Comparison of ENCODE assay signal across 1 cellular context in the genomic region with DNA sequence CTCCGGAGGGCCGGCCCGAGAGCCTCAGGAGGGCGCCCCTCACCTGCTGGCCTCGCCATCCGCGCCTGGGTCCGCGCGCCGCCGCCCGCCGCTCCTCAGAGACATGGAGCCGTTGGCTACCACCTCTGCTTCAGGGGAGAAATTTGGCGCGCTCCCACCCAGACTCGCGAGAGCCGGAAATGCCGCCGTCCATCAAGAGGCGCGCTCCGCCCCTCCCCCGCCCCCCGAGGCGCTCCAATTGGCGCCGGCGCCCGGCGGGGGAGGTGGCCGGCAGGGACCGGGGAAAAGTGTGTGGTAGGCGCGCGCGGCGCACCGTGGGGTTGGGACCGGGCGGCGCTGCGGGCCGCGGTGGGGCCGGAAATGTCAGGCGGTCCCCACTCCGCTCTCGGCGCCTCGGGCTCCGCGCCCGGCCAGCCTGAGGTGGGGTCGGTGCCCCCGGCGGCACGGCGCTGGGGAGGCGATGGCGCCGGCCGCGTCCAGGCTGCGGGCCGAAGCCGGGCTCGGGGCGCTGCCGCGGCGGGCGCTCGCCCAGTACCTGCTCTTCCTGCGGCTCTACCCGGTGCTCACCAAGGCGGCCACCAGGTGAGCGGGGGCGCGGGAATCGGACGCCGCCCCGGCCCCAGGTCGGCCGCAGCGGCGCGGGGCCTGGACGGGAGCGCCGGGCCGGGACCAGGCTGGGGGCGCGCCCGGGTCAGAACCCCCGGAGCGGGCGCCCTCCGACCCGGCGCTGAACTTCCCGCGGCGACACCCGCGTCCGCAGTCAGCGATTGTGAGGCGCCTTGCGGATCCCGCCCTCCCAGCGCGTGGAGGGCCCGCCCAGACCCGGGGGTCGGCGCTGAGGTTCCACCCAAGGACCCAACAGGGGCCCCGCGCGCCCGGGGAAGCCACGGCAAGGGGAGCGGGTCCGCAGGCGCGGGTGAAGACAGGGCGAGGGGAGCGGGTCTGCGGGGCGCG.
TF ChIP-seq lines count a peak whose summit lies in the region.

A gene with protein sequence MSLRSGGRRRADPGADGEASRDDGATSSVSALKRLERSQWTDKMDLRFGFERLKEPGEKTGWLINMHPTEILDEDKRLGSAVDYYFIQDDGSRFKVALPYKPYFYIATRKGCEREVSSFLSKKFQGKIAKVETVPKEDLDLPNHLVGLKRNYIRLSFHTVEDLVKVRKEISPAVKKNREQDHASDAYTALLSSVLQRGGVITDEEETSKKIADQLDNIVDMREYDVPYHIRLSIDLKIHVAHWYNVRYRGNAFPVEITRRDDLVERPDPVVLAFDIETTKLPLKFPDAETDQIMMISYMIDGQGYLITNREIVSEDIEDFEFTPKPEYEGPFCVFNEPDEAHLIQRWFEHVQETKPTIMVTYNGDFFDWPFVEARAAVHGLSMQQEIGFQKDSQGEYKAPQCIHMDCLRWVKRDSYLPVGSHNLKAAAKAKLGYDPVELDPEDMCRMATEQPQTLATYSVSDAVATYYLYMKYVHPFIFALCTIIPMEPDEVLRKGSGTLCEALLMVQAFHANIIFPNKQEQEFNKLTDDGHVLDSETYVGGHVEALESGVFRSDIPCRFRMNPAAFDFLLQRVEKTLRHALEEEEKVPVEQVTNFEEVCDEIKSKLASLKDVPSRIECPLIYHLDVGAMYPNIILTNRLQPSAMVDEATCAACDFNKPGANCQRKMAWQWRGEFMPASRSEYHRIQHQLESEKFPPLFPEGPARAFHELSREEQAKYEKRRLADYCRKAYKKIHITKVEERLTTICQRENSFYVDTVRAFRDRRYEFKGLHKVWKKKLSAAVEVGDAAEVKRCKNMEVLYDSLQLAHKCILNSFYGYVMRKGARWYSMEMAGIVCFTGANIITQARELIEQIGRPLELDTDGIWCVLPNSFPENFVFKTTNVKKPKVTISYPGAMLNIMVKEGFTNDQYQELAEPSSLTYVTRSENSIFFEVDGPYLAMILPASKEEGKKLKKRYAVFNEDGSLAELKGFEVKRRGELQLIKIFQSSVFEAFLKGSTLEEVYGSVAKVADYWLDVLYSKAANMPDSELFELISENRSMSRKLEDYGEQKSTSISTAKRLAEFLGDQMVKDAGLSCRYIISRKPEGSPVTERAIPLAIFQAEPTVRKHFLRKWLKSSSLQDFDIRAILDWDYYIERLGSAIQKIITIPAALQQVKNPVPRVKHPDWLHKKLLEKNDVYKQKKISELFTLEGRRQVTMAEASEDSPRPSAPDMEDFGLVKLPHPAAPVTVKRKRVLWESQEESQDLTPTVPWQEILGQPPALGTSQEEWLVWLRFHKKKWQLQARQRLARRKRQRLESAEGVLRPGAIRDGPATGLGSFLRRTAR (N-terminal part only) (minus strand): TSS at position 132 of the 954 bp plus-strand sequence. CDS start 27 bp downstream, at position 105.
A gene (plus strand): TSS at position 377 of the 954 bp plus-strand sequence. CDS start 84 bp downstream, at position 461.

TF ChIP-seq in K562, 482 proteins besides CTCF, POLR2A, EP300 and RAD21 (continued from another document):
- TF ChIP-seq ETV5 (CRISPR knock-in tag; IDR thresholded peaks at IDR 0.05; ENCODE audit: low read depth) (peak; percentile 53; the same call in 1 of the 2 replicates), SMARCA5 (IDR thresholded peaks at IDR 0.05) (no peak), FOS (IDR thresholded peaks at IDR 0.05; ENCODE audit: extremely low read depth, insufficient read length) (no peak), SLC30A9 (CRISPR knock-in tag; IDR thresholded peaks at IDR 0.05) (no peak), HDAC3 (IDR thresholded peaks at IDR 0.05; ENCODE audit: borderline replicate concordance, partially characterized antibody) (no peak), CBX3 (IDR thresholded peaks at IDR 0.05; ENCODE audit: borderline replicate concordance in 1 of 2, low read length in 2 of 2) (peak in 1 of 2 experiments; percentile 48; a peak in 1 of 3 replicates), BHLHE40 (IDR thresholded peaks at IDR 0.05; ENCODE audit: low read length) (peak; percentile 14; the same call in 1 of the 2 replicates)
- TF ChIP-seq, protein P1, sequence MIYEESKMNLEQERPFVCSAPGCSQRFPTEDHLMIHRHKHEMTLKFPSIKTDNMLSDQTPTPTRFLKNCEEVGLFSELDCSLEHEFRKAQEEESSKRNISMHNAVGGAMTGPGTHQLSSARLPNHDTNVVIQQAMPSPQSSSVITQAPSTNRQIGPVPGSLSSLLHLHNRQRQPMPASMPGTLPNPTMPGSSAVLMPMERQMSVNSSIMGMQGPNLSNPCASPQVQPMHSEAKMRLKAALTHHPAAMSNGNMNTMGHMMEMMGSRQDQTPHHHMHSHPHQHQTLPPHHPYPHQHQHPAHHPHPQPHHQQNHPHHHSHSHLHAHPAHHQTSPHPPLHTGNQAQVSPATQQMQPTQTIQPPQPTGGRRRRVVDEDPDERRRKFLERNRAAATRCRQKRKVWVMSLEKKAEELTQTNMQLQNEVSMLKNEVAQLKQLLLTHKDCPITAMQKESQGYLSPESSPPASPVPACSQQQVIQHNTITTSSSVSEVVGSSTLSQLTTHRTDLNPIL (CRISPR knock-in tag; IDR thresholded peaks at IDR 0.05), result no peak
- TF ChIP-seq, protein P2, sequence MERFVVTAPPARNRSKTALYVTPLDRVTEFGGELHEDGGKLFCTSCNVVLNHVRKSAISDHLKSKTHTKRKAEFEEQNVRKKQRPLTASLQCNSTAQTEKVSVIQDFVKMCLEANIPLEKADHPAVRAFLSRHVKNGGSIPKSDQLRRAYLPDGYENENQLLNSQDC (CRISPR knock-in tag; IDR thresholded peaks at IDR 0.05), result no peak
- TF ChIP-seq, protein P3, sequence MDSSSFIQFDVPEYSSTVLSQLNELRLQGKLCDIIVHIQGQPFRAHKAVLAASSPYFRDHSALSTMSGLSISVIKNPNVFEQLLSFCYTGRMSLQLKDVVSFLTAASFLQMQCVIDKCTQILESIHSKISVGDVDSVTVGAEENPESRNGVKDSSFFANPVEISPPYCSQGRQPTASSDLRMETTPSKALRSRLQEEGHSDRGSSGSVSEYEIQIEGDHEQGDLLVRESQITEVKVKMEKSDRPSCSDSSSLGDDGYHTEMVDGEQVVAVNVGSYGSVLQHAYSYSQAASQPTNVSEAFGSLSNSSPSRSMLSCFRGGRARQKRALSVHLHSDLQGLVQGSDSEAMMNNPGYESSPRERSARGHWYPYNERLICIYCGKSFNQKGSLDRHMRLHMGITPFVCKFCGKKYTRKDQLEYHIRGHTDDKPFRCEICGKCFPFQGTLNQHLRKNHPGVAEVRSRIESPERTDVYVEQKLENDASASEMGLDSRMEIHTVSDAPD (CRISPR knock-in tag; IDR thresholded peaks at IDR 0.05), result no peak
- TF ChIP-seq, protein P4, sequence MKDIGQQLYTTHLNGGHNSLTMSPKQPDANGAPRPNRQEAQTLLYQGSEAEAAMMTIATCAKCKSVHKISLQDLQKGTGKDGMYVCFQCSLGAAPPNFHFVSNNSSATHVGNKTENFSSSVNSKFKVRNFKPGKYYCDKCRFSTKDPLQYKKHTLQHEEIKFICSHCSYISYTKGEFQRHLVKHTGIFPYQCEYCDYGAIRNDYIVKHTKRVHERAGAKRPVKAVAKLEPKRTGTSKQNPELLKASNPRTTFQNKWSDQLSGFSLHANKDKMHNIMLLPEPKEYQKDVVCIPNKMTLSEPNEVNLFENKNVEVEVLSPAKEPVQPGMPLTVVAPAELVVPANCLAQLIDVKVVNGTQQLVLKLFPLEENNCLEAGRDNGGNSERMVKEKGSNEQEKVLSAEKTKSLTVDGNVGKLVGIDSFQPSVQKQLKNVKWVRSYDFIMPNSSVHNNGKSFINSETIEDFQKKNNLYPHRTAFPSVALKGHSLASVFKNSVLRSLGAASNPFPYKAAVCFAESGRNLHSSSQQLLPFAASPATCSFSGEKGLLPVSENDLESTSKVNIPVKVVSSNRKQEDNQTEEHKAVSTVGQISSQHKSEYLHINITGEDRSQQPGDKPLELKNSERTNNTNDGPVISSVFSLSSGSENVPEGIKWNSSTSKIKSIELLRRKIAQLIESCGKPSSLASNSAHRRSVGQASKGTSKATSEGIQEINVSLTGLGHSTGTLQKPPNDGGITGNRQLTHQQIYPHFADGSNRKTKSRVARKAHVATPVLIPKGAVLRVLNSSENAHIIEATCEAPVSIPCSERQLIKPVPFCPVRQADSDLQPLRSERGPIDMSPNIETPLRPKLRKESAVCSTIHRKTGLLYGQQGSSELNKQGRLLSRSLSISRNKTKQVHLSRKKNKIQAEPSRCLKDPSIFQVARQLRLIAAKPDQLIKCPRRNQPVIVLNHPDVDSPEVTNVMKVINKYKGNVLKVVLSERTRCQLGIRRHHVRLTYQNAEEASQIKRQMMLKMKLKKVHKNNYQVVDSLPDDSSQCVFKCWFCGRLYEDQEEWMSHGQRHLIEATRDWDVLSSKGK (CRISPR knock-in tag; IDR thresholded peaks at IDR 0.05), result no peak
- TF ChIP-seq, protein P5, sequence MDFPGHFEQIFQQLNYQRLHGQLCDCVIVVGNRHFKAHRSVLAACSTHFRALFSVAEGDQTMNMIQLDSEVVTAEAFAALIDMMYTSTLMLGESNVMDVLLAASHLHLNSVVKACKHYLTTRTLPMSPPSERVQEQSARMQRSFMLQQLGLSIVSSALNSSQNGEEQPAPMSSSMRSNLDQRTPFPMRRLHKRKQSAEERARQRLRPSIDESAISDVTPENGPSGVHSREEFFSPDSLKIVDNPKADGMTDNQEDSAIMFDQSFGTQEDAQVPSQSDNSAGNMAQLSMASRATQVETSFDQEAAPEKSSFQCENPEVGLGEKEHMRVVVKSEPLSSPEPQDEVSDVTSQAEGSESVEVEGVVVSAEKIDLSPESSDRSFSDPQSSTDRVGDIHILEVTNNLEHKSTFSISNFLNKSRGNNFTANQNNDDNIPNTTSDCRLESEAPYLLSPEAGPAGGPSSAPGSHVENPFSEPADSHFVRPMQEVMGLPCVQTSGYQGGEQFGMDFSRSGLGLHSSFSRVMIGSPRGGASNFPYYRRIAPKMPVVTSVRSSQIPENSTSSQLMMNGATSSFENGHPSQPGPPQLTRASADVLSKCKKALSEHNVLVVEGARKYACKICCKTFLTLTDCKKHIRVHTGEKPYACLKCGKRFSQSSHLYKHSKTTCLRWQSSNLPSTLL (IDR thresholded peaks at IDR 0.05), result no peak
- TF ChIP-seq, protein P6, sequence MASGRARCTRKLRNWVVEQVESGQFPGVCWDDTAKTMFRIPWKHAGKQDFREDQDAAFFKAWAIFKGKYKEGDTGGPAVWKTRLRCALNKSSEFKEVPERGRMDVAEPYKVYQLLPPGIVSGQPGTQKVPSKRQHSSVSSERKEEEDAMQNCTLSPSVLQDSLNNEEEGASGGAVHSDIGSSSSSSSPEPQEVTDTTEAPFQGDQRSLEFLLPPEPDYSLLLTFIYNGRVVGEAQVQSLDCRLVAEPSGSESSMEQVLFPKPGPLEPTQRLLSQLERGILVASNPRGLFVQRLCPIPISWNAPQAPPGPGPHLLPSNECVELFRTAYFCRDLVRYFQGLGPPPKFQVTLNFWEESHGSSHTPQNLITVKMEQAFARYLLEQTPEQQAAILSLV (tag; IDR thresholded peaks at IDR 0.05), result no peak
